ENCODE assay signal across 14 cellular contexts in genomic region chr4:82599336-82599735, GRCh38. TPM values are rescaled to one million over a fixed set of nuclear protein-coding genes. Genes with fewer than 3 reads are reported as not detected.
DNase-seq lines count a peak whose midpoint lies in the region; ATAC-seq, FAIRE-seq and TF ChIP-seq lines count a peak whose summit lies in the region.
"Had no signal": no experiment of that assay in that cellular context is flagged by ENCODE, and none has a peak within 500 bp of the region (broad histone marks: within the 10 kb centered on the region; RNA-seq: fewer than 3 reads in every experiment).

No MANE protein-coding gene starts in this region.

- 72% methylated on average over 4 of the region's 4 CpGs for WGBS in liver

- no peaks in the 10 kb centered on the region for H3K36me3 Mint-ChIP-seq in natural killer cell treated with Interleukin-12 subunit alpha and Interleukin-12 subunit beta and Interleukin-15 and Interleukin-18, amount 100 ng/mL, for 72 hours
- H3K36me3 Mint-ChIP-seq: activated naive CD4-positive, alpha-beta T cell treated with anti-CD3 and anti-CD28 coated beads, Interleukin-2, amount 10 ng/mL, durations not matched to agents 7 days and 5 days had no signal

- intact Hi-C loops in kidney (cut with DNase I), result no loop called here

- H3K36me3 ChIP-seq in liver (ENCODE audit: control insufficient read depth in 4 of 4, insufficient read depth in 3 of 4, low read depth in 1 of 4, low read length in 3 of 4), result no peaks in the 10 kb centered on the region
- no peaks in the 10 kb centered on the region for H3K36me3 ChIP-seq in kidney (ENCODE audit: control insufficient read depth in 1 of 2, insufficient read depth in 2 of 2, low read length in 2 of 2)

- H3K9me3 ChIP-seq in liver (ENCODE audit: control insufficient read depth in 4 of 4, low read length in 3 of 4) (no peaks in the 10 kb centered on the region), kidney (ENCODE audit: control insufficient read depth in 1 of 2, low read length in 2 of 2) (no peaks in the 10 kb centered on the region)

- H3K27ac Mint-ChIP-seq in natural killer cell treated with Interleukin-12 subunit alpha and Interleukin-12 subunit beta and Interleukin-15 and Interleukin-18, amount 100 ng/mL, for 72 hours, result no peak overlapping the region
- H3K27ac Mint-ChIP-seq: activated CD4-positive, alpha-beta memory T cell treated with anti-CD3 and anti-CD28 coated beads, Interleukin-2, amount 10 ng/mL, durations not matched to agents 7 days and 5 days; activated naive CD4-positive, alpha-beta T cell treated with anti-CD3 and anti-CD28 coated beads, Interleukin-2, amount 10 ng/mL, durations not matched to agents 7 days and 5 days; T-helper 1 cell treated with Interleukin-12 subunit alpha and Interleukin-12 subunit beta and Interleukin-4 antibody, amounts not matched to agents 30 μg/mL and 1 μg/mL, for 36 hours had no signal

- H3K27ac ChIP-seq in liver (ENCODE audit: low read depth in 1 of 2, low read length in 2 of 2) (no peak overlapping the region), kidney (ENCODE audit: low read depth in 2 of 2, low read length in 2 of 2) (no peak overlapping the region)

- TF ChIP-seq RAD21 in liver (IDR thresholded peaks at IDR 0.05), result peak; percentile 46 to 71

- peaks cover 0 to 4% (median 0%) of the 10 kb centered on the region in 4 donors for H3K27me3 ChIP-seq in liver (ENCODE audit: control insufficient read depth in 4 of 4, insufficient read depth in 4 of 4, low read length in 3 of 4)

- peak; percentile 13 for DNase-seq in GM12865 (ENCODE audit: low read depth)
- DNase-seq in NAMALWA (ENCODE audit: low spot score), result peak; percentile 31
- DNase-seq in SHP77 (lab: John Stamatoyannopoulos, UW), result peak; percentile 28 to 47
- no peak for DNase-seq in kidney
- no peak for DNase-seq in natural killer cell treated with Interleukin-12 subunit alpha and Interleukin-12 subunit beta and Interleukin-15 and Interleukin-18, amount 100 ng/mL, for 72 hours (ENCODE audit: low spot score)
- DNase-seq in activated CD4-positive, alpha-beta T cell treated with anti-CD3 and anti-CD28 coated beads for 4 hours, result no peak
- DNase-seq: activated CD4-positive, alpha-beta memory T cell treated with anti-CD3 and anti-CD28 coated beads, Interleukin-2, amount 10 ng/mL, durations not matched to agents 7 days and 5 days; activated naive CD4-positive, alpha-beta T cell treated with anti-CD3 and anti-CD28 coated beads, Interleukin-2, amount 10 ng/mL, durations not matched to agents 7 days and 5 days; Calu3; central memory CD4-positive, alpha-beta T cell had no signal

- ATAC-seq in natural killer cell treated with Interleukin-12 subunit alpha and Interleukin-12 subunit beta and Interleukin-15 and Interleukin-18, amount 100 ng/mL, for 72 hours, result no peak
- ATAC-seq: sciatic nerve had no signal

- no peak for FAIRE-seq in kidney (lab: Jason Lieb, UNC)
- FAIRE-seq: islet of Langerhans had no signal

- H3K4me3 ChIP-seq in GM12865 (ENCODE audit: low read depth, low read length), result no peak overlapping the region
- no peak overlapping the region for H3K4me3 ChIP-seq in liver (ENCODE audit: low read depth in 1 of 3, low read length in 3 of 3)
- H3K4me3 ChIP-seq in kidney (ENCODE audit: low read length in 2 of 2), result no peak overlapping the region

- H3K4me3 Mint-ChIP-seq in natural killer cell treated with Interleukin-12 subunit alpha and Interleukin-12 subunit beta and Interleukin-15 and Interleukin-18, amount 100 ng/mL, for 72 hours, result no peak overlapping the region
- H3K4me3 Mint-ChIP-seq: activated CD4-positive, alpha-beta memory T cell treated with anti-CD3 and anti-CD28 coated beads, Interleukin-2, amount 10 ng/mL, durations not matched to agents 7 days and 5 days; activated naive CD4-positive, alpha-beta T cell treated with anti-CD3 and anti-CD28 coated beads, Interleukin-2, amount 10 ng/mL, durations not matched to agents 7 days and 5 days; T-helper 1 cell treated with Interleukin-12 subunit alpha and Interleukin-12 subunit beta and Interleukin-4 antibody, amounts not matched to agents 30 μg/mL and 1 μg/mL, for 36 hours had no signal

- no peak for TF ChIP-seq CTCF in GM12865 (IDR thresholded peaks at IDR 0.05; ENCODE audit: insufficient read depth, low read depth, low read length, missing control alignments)
- TF ChIP-seq CTCF in liver (IDR thresholded peaks at IDR 0.05; ENCODE audit: low read depth, low read length, missing input control), result no peak
- TF ChIP-seq CTCF in kidney (IDR thresholded peaks at IDR 0.05; ENCODE audit: borderline replicate concordance, extremely low read depth, insufficient read depth), result no peak

- H3K4me1 Mint-ChIP-seq in natural killer cell treated with Interleukin-12 subunit alpha and Interleukin-12 subunit beta and Interleukin-15 and Interleukin-18, amount 100 ng/mL, for 72 hours (ENCODE audit: low read depth in 2 of 2), result no peaks in the 10 kb centered on the region
- H3K4me1 Mint-ChIP-seq: activated CD4-positive, alpha-beta memory T cell treated with anti-CD3 and anti-CD28 coated beads, Interleukin-2, amount 10 ng/mL, durations not matched to agents 7 days and 5 days; activated naive CD4-positive, alpha-beta T cell treated with anti-CD3 and anti-CD28 coated beads, Interleukin-2, amount 10 ng/mL, durations not matched to agents 7 days and 5 days had no signal

- H3K9ac ChIP-seq in liver (ENCODE audit: low read depth in 1 of 2, low read length in 2 of 2) (no peak overlapping the region), kidney (ENCODE audit: low read length in 2 of 2) (no peak overlapping the region)

- H3K4me1 ChIP-seq in liver (ENCODE audit: control insufficient read depth in 4 of 4, insufficient read depth in 4 of 4, low read length in 3 of 4) (no peaks in the 10 kb centered on the region), kidney (ENCODE audit: control insufficient read depth in 1 of 2, insufficient read depth in 1 of 2, low read depth in 1 of 2, low read length in 2 of 2) (no peaks in the 10 kb centered on the region)

- H3K9me3 Mint-ChIP-seq in natural killer cell treated with Interleukin-12 subunit alpha and Interleukin-12 subunit beta and Interleukin-15 and Interleukin-18, amount 100 ng/mL, for 72 hours, result no peaks in the 10 kb centered on the region
- H3K9me3 Mint-ChIP-seq: activated CD4-positive, alpha-beta memory T cell treated with anti-CD3 and anti-CD28 coated beads, Interleukin-2, amount 10 ng/mL, durations not matched to agents 7 days and 5 days; activated naive CD4-positive, alpha-beta T cell treated with anti-CD3 and anti-CD28 coated beads, Interleukin-2, amount 10 ng/mL, durations not matched to agents 7 days and 5 days; T-helper 1 cell treated with Interleukin-12 subunit alpha and Interleukin-12 subunit beta and Interleukin-4 antibody, amounts not matched to agents 30 μg/mL and 1 μg/mL, for 36 hours had no signal

- peaks cover 4 to 12% of the 10 kb centered on the region in 2 donors for H3K27me3 Mint-ChIP-seq in natural killer cell treated with Interleukin-12 subunit alpha and Interleukin-12 subunit beta and Interleukin-15 and Interleukin-18, amount 100 ng/mL, for 72 hours

TF ChIP-seq in liver, 16 proteins besides CTCF, POLR2A, EP300 and RAD21 (continues in another document):
- no peak for TF ChIP-seq FOXA2 (IDR thresholded peaks at IDR 0.05)
- TF ChIP-seq SP1 (IDR thresholded peaks at IDR 0.05), result no peak
- no peak for TF ChIP-seq FOXA1 (IDR thresholded peaks at IDR 0.05)
- TF ChIP-seq, protein P1, sequence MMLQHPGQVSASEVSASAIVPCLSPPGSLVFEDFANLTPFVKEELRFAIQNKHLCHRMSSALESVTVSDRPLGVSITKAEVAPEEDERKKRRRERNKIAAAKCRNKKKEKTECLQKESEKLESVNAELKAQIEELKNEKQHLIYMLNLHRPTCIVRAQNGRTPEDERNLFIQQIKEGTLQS (IDR thresholded peaks at IDR 0.05), result no peak
- TF ChIP-seq MAX (IDR thresholded peaks at IDR 0.05), result no peak
- TF ChIP-seq HNF4G (IDR thresholded peaks at IDR 0.05), result no peak
- TF ChIP-seq GABPA (IDR thresholded peaks at IDR 0.05 in 1 of 2, conservative IDR thresholded peaks at IDR 0.05 in 1 of 2), result no peak
- no peak for TF ChIP-seq YY1 (IDR thresholded peaks at IDR 0.05)
- TF ChIP-seq JUND (IDR thresholded peaks at IDR 0.05), result no peak
- no peak for TF ChIP-seq HNF4A (conservative IDR thresholded peaks at IDR 0.05)
- TF ChIP-seq TAF1 (conservative IDR thresholded peaks at IDR 0.05), result no peak
- TF ChIP-seq NR2F2 (IDR thresholded peaks at IDR 0.05), result no peak
- no peak for TF ChIP-seq ZBTB33 (IDR thresholded peaks at IDR 0.05)
- no peak for TF ChIP-seq EGR1 (IDR thresholded peaks at IDR 0.05; ENCODE audit: low read depth in 2 of 2)

RNA-seq across cellular contexts. Expression of gene TMEM150C, which starts 37.5 kb away (rescaled TPM):
- total RNA-seq in liver (1 to 10 TPM; 4.8 to 8.7 TPM), kidney (7.7 TPM)
- polyA plus RNA-seq in liver (1 to 10 TPM; 4.9 to 5.6 TPM), kidney (ENCODE audit: insufficient read depth, low read depth, low replicate concordance) (22.9 TPM)
- not detected for total RNA-seq in natural killer cell treated with Interleukin-12 subunit alpha and Interleukin-12 subunit beta and Interleukin-15 and Interleukin-18, amount 100 ng/mL, for 72 hours
- total RNA-seq: activated CD4-positive, alpha-beta memory T cell treated with anti-CD3 and anti-CD28 coated beads, Interleukin-2, amount 10 ng/mL, durations not matched to agents 7 days and 5 days had no signal

Comparison
In these comparisons a context has a peak if more than half of its experiments do, and no peak if none do; other contexts are left out.
1. DNase-seq: peak in GM12865 (single experiment), NAMALWA (single experiment) and SHP77 (2 of 2); none in kidney (single experiment), natural killer cell treated with Interleukin-12 subunit alpha and Interleukin-12 subunit beta and Interleukin-15 and Interleukin-18, amount 100 ng/mL, for 72 hours (single experiment) and activated CD4-positive, alpha-beta T cell treated with anti-CD3 and anti-CD28 coated beads for 4 hours (0 of 2).